11 cellular contexts compared by ENCODE assay signal in the genomic region with DNA sequence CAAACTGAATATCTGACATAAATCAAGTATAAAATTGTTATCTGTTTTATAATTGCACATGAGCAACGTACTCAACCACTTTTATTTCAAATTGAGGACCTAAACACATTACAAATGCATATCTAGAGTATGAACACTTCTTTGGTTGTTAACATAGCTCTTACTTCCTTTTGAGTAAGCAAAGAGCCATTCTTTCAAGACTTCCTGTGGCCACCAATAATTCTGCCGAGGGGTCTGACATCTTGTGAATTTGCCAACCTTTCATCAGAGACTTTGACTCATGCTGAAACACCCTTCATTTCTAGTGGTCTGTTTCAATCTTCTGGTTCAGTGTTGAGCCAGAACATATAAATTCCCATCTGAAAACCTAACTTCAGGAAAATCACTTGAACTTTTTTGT. TPM values are rescaled to one million over a fixed set of nuclear protein-coding genes. Genes with fewer than 3 reads are reported as not detected.
DNase-seq lines count a peak whose midpoint lies in the region; ATAC-seq and TF ChIP-seq lines count a peak whose summit lies in the region.
"Had no signal": no experiment of that assay in that cellular context is flagged by ENCODE, and none has a peak within 500 bp of the region (broad histone marks: within the 10 kb centered on the region; RNA-seq: fewer than 3 reads in every experiment).

No MANE protein-coding gene starts in this region.

- BruUV-seq in Caco-2 (replicated peaks; lab: Mats Ljungman, UMichigan): no TSS peak

- intact Hi-C loops in Caco-2 (cut with micrococcal nuclease; ENCODE audit: unreplicated experiment): no loop called here

- no peaks in the 10 kb centered on the region for H3K27me3 Mint-ChIP-seq in natural killer cell treated with Interleukin-12 subunit alpha and Interleukin-12 subunit beta and Interleukin-15 and Interleukin-18, amount 100 ng/mL, for 72 hours
- H3K27me3 Mint-ChIP-seq in Caco-2 (ENCODE audit: insufficient read depth, unreplicated experiment): no peaks in the 10 kb centered on the region
- H3K27me3 Mint-ChIP-seq: activated CD4-positive, alpha-beta T cell treated with anti-CD3 and anti-CD28 coated beads, Interleukin-2, amount 10 ng/mL, durations not matched to agents 7 days and 5 days; central memory CD8-positive, alpha-beta T cell had no signal

- H3K27ac Mint-ChIP-seq in natural killer cell treated with Interleukin-12 subunit alpha and Interleukin-12 subunit beta and Interleukin-15 and Interleukin-18, amount 100 ng/mL, for 72 hours: no peak overlapping the region
- no peak overlapping the region for H3K27ac Mint-ChIP-seq in Caco-2 (ENCODE audit: unreplicated experiment)
- H3K27ac Mint-ChIP-seq: activated CD4-positive, alpha-beta T cell treated with anti-CD3 and anti-CD28 coated beads, Interleukin-2, amount 10 ng/mL, durations not matched to agents 7 days and 5 days had no signal

- peaks cover 11% of the 10 kb centered on the region for H3K4me1 ChIP-seq in adipocyte (ENCODE audit: control insufficient read depth, insufficient read depth, low read length)
- no peaks in the 10 kb centered on the region for H3K4me1 ChIP-seq in Caco-2

- TF ChIP-seq CTCF in Caco-2 (IDR thresholded peaks at IDR 0.05; ENCODE audit: insufficient read depth in 1 of 2, low read depth in 1 of 2, low read length in 1 of 2, severe bottlenecking in 1 of 2, unreplicated experiment in 1 of 2): no peak

- peak; percentile 61 for ATAC-seq in GM18498 (IDR thresholded peaks at IDR 0.05; ENCODE audit: unreplicated experiment)
- peak; percentile 74 for ATAC-seq in HG02885 (IDR thresholded peaks at IDR 0.05; ENCODE audit: poor library complexity, unreplicated experiment)
- ATAC-seq in natural killer cell treated with Interleukin-12 subunit alpha and Interleukin-12 subunit beta and Interleukin-15 and Interleukin-18, amount 100 ng/mL, for 72 hours: no peak
- no peak for ATAC-seq in HG03108 (IDR thresholded peaks at IDR 0.05; ENCODE audit: unreplicated experiment)
- no peak for ATAC-seq in GM18873 (IDR thresholded peaks at IDR 0.05; ENCODE audit: low FRiP score, unreplicated experiment)

- no peak overlapping the region for H3K9ac ChIP-seq in adipocyte (ENCODE audit: low read length)

- CTCF ChIA-PET in Caco-2 (lab: Charles Lee): no interaction called here

- H3K4me3 ChIP-seq in adipocyte (ENCODE audit: low read length) (no peak overlapping the region), Caco-2 (ENCODE audit: low read depth, low read length) (no peak overlapping the region)

- H3K4me3 Mint-ChIP-seq in natural killer cell treated with Interleukin-12 subunit alpha and Interleukin-12 subunit beta and Interleukin-15 and Interleukin-18, amount 100 ng/mL, for 72 hours: no peak overlapping the region
- H3K4me3 Mint-ChIP-seq in Caco-2 (ENCODE audit: unreplicated experiment): no peak overlapping the region
- H3K4me3 Mint-ChIP-seq: activated CD4-positive, alpha-beta T cell treated with anti-CD3 and anti-CD28 coated beads, Interleukin-2, amount 10 ng/mL, durations not matched to agents 7 days and 5 days; central memory CD8-positive, alpha-beta T cell had no signal

- H3K4me1 Mint-ChIP-seq in natural killer cell treated with Interleukin-12 subunit alpha and Interleukin-12 subunit beta and Interleukin-15 and Interleukin-18, amount 100 ng/mL, for 72 hours (ENCODE audit: low read depth in 2 of 2): no peaks in the 10 kb centered on the region
- no peaks in the 10 kb centered on the region for H3K4me1 Mint-ChIP-seq in Caco-2 (ENCODE audit: low read depth, unreplicated experiment)
- H3K4me1 Mint-ChIP-seq: activated CD4-positive, alpha-beta T cell treated with anti-CD3 and anti-CD28 coated beads, Interleukin-2, amount 10 ng/mL, durations not matched to agents 7 days and 5 days; central memory CD8-positive, alpha-beta T cell had no signal

- no peaks in the 10 kb centered on the region for H3K27me3 ChIP-seq in adipocyte (replicated peaks; ENCODE audit: control insufficient read depth, insufficient read depth, low read length)
- H3K27me3 ChIP-seq in Caco-2 (replicated peaks; ENCODE audit: control insufficient read depth, insufficient read depth, low read length): no peaks in the 10 kb centered on the region

- no peaks in the 10 kb centered on the region for H3K36me3 Mint-ChIP-seq in natural killer cell treated with Interleukin-12 subunit alpha and Interleukin-12 subunit beta and Interleukin-15 and Interleukin-18, amount 100 ng/mL, for 72 hours
- peaks cover 6% of the 10 kb centered on the region for H3K36me3 Mint-ChIP-seq in Caco-2 (ENCODE audit: insufficient read depth, unreplicated experiment)

- POLR2A ChIA-PET in Caco-2 (lab: Charles Lee): no interaction called here

- H3K36me3 ChIP-seq in adipocyte (ENCODE audit: control insufficient read depth, insufficient read depth, low read length, severe bottlenecking) (no peaks in the 10 kb centered on the region), Caco-2 (ENCODE audit: control insufficient read depth, insufficient read depth, low read length) (no peaks in the 10 kb centered on the region)

- H3K9me3 Mint-ChIP-seq in natural killer cell treated with Interleukin-12 subunit alpha and Interleukin-12 subunit beta and Interleukin-15 and Interleukin-18, amount 100 ng/mL, for 72 hours: peaks cover 4% of the 10 kb centered on the region
- H3K9me3 Mint-ChIP-seq in Caco-2 (ENCODE audit: unreplicated experiment): peaks cover 10% of the 10 kb centered on the region
- H3K9me3 Mint-ChIP-seq: activated CD4-positive, alpha-beta T cell treated with anti-CD3 and anti-CD28 coated beads, Interleukin-2, amount 10 ng/mL, durations not matched to agents 7 days and 5 days had no signal

- H3K9me3 ChIP-seq in adipocyte (ENCODE audit: control insufficient read depth, low read length): no peaks in the 10 kb centered on the region
- no peaks in the 10 kb centered on the region; the same call in 1 of the 2 replicates for H3K9me3 ChIP-seq in Caco-2

- DNase-seq in adipocyte (ENCODE audit: low read depth) (peak; percentile 38), non-pigmented ciliary epithelial cell (ENCODE audit: low read depth) (peak; percentile 68), Caco-2 (no peak)
- no peak for DNase-seq in natural killer cell treated with Interleukin-12 subunit alpha and Interleukin-12 subunit beta and Interleukin-15 and Interleukin-18, amount 100 ng/mL, for 72 hours (ENCODE audit: low spot score)
- DNase-seq: activated CD4-positive, alpha-beta T cell treated with anti-CD3 and anti-CD28 coated beads, Interleukin-2, amount 10 ng/mL, durations not matched to agents 7 days and 5 days; NCI-H774 had no signal

RNA-seq across cellular contexts. Expression of a gene that starts 59.4 kb away (rescaled TPM):
- total RNA-seq in natural killer cell treated with Interleukin-12 subunit alpha and Interleukin-12 subunit beta and Interleukin-15 and Interleukin-18, amount 100 ng/mL, for 72 hours: 1 to 10 TPM in 1 of 2 donors, under 1 TPM in 1; 0.76 to 2.8 TPM
- 18.2 and 22.5 TPM in 2 replicates for total RNA-seq in Caco-2 (2022)
- total RNA-seq: activated CD4-positive, alpha-beta T cell treated with anti-CD3 and anti-CD28 coated beads, Interleukin-2, amount 10 ng/mL, durations not matched to agents 7 days and 5 days had no signal

Comparison
In these comparisons a context has a peak if more than half of its experiments do, and no peak if none do; other contexts are left out.
1. ATAC-seq: peak in GM18498 (single experiment) and HG02885 (single experiment); none in natural killer cell treated with Interleukin-12 subunit alpha and Interleukin-12 subunit beta and Interleukin-15 and Interleukin-18, amount 100 ng/mL, for 72 hours (0 of 2), HG03108 (single experiment) and GM18873 (single experiment).
2. DNase-seq: peak in adipocyte (single experiment) and non-pigmented ciliary epithelial cell (single experiment); none in natural killer cell treated with Interleukin-12 subunit alpha and Interleukin-12 subunit beta and Interleukin-15 and Interleukin-18, amount 100 ng/mL, for 72 hours (single experiment) and Caco-2 (0 of 2).